ENCODE assay signal across 10 cellular contexts in genomic region chr14:74599201-74599809, GRCh38. TPM values are rescaled to one million over a fixed set of nuclear protein-coding genes. Genes with fewer than 3 reads are reported as not detected.
A peak's percentile ranks its signal among the peaks of the same experiment; 100 is the strongest.
DNase-seq lines count a peak whose midpoint lies in the region; ATAC-seq and TF ChIP-seq lines count a peak whose summit lies in the region.
"Had no signal": no experiment of that assay in that cellular context is flagged by ENCODE, and none has a peak within 500 bp of the region (broad histone marks: within the 10 kb centered on the region; RNA-seq: fewer than 3 reads in every experiment).

No MANE protein-coding gene starts in this region.

- peaks cover 46% of the 10 kb centered on the region for H3K4me1 Mint-ChIP-seq in brain
- H3K4me1 Mint-ChIP-seq in CD14-positive monocyte = no peaks in the 10 kb centered on the region
- H3K4me1 Mint-ChIP-seq in activated T-cell treated with anti-CD3 and anti-CD28 coated beads, Interleukin-2, amount 50 U/mL, for 4 hours (ENCODE audit: low read depth) = no peaks in the 10 kb centered on the region
- H3K4me1 Mint-ChIP-seq: neural progenitor cell had no signal

- H3K27me3 Mint-ChIP-seq in brain = peaks cover 7% of the 10 kb centered on the region
- H3K27me3 Mint-ChIP-seq in CD14-positive monocyte (ENCODE audit: low read depth in 3 of 3) = peaks cover 0 to 2% (median 0%) of the 10 kb centered on the region in 3 donors
- no peaks in the 10 kb centered on the region for H3K27me3 Mint-ChIP-seq in activated T-cell treated with anti-CD3 and anti-CD28 coated beads, Interleukin-2, amount 50 U/mL, for 4 hours (ENCODE audit: low read depth)
- H3K27me3 Mint-ChIP-seq: stimulated activated naive CD8-positive, alpha-beta T cell treated with anti-CD3 and anti-CD28 coated beads, Interleukin-15, Interleukin-2, amounts not matched to agents 100 ng/mL and 50 ng/mL, for 24 hours had no signal

- no peaks in the 10 kb centered on the region for H3K36me3 Mint-ChIP-seq in brain
- no peaks in the 10 kb centered on the region for H3K36me3 Mint-ChIP-seq in CD14-positive monocyte
- no peaks in the 10 kb centered on the region for H3K36me3 Mint-ChIP-seq in activated T-cell treated with anti-CD3 and anti-CD28 coated beads, Interleukin-2, amount 50 U/mL, for 4 hours (ENCODE audit: insufficient read depth)
- H3K36me3 Mint-ChIP-seq: neural progenitor cell had no signal

- intact Hi-C loops in CD14-positive monocyte (cut with micrococcal nuclease) = no loop called here

- H3K9me3 Mint-ChIP-seq in brain (no peaks in the 10 kb centered on the region), CD14-positive monocyte (no peaks in the 10 kb centered on the region)
- no peaks in the 10 kb centered on the region for H3K9me3 Mint-ChIP-seq in activated T-cell treated with anti-CD3 and anti-CD28 coated beads, Interleukin-2, amount 50 U/mL, for 4 hours
- H3K9me3 Mint-ChIP-seq: neural progenitor cell; stimulated activated naive CD8-positive, alpha-beta T cell treated with anti-CD3 and anti-CD28 coated beads, Interleukin-15, Interleukin-2, amounts not matched to agents 100 ng/mL and 50 ng/mL, for 24 hours had no signal

- TF ChIP-seq CTCF in brain (conservative IDR thresholded peaks at IDR 0.05) (no peak), CD14-positive monocyte (IDR thresholded peaks at IDR 0.05) (no peak)

- peak overlapping the region in 2 of 5 experiments; percentile 9 to 36 for H3K4me3 Mint-ChIP-seq in brain
- no peak overlapping the region for H3K4me3 Mint-ChIP-seq in CD14-positive monocyte
- no peak overlapping the region for H3K4me3 Mint-ChIP-seq in activated T-cell treated with anti-CD3 and anti-CD28 coated beads, Interleukin-2, amount 50 U/mL, for 4 hours
- H3K4me3 Mint-ChIP-seq: neural progenitor cell; stimulated activated naive CD8-positive, alpha-beta T cell treated with anti-CD3 and anti-CD28 coated beads, Interleukin-15, Interleukin-2, amounts not matched to agents 100 ng/mL and 50 ng/mL, for 24 hours had no signal

- peak; percentile 60 for DNase-seq in AG08396 (ENCODE audit: low spot score)
- DNase-seq in hepatic stellate cell (ENCODE audit: low spot score) = peak; percentile 70
- peak; percentile 28 for DNase-seq in retina
- DNase-seq in NCI-H345 (lab: John Stamatoyannopoulos, UW) = no peak
- no peak for DNase-seq in CD14-positive monocyte (ENCODE audit: low spot score)
- no peak for DNase-seq in T-helper 9 cell
- no peak for DNase-seq in activated T-cell treated with anti-CD3 and anti-CD28 coated beads, Interleukin-2, amount 50 U/mL, for 4 hours

- no peak for ATAC-seq in activated T-cell treated with anti-CD3 and anti-CD28 coated beads, Interleukin-2, amount 50 U/mL, for 4 hours

- H3K27ac Mint-ChIP-seq in brain (peak overlapping the region in 4 of 5 experiments; percentile 55 to 91 (median 68)), CD14-positive monocyte (no peak overlapping the region)
- H3K27ac Mint-ChIP-seq: stimulated activated naive CD8-positive, alpha-beta T cell treated with anti-CD3 and anti-CD28 coated beads, Interleukin-15, Interleukin-2, amounts not matched to agents 100 ng/mL and 50 ng/mL, for 24 hours had no signal

RNA-seq across cellular contexts. Expression of gene LTBP2, which starts 12.7 kb away (rescaled TPM):
- polyA plus RNA-seq in brain (ENCODE audit: insufficient read depth, low read depth, low replicate concordance) (2.8 TPM), CD14-positive monocyte (under 1 TPM; 0.04 to 0.11 TPM)
- total RNA-seq in activated T-cell treated with anti-CD3 and anti-CD28 coated beads, Interleukin-2, amount 50 U/mL, for 4 hours = under 1 TPM; 0.21 to 0.35 (median 0.30) TPM

Comparison
In these comparisons a context has a peak if more than half of its experiments do, and no peak if none do; other contexts are left out.
1. DNase-seq: peak in AG08396 (single experiment), hepatic stellate cell (single experiment) and retina (single experiment); none in NCI-H345 (single experiment), CD14-positive monocyte (single experiment), T-helper 9 cell (single experiment) and activated T-cell treated with anti-CD3 and anti-CD28 coated beads, Interleukin-2, amount 50 U/mL, for 4 hours (single experiment).
2. H3K27ac Mint-ChIP-seq: peak in brain (4 of 5); none in CD14-positive monocyte (0 of 7).